ENCODE assay signal across 8 cellular contexts in genomic region chr1:171780583-171781166, GRCh38. TPM values are rescaled to one million over a fixed set of nuclear protein-coding genes. Genes with fewer than 3 reads are reported as not detected.
DNase-seq lines count a peak whose midpoint lies in the region; ATAC-seq, FAIRE-seq and TF ChIP-seq lines count a peak whose summit lies in the region.

No MANE protein-coding gene starts in this region.

- WGBS in small intestine, 3 donors: 46 to 50% (median 48%) methylated on average over 10 of the region's 10 CpGs

- CTCF ChIA-PET in GM10248 (lab: Yijun Ruan, JAX): interaction anchor here (1.4 to 1.6 kb wide), 3 partner anchors 14 to 20 kb away, joined by 3 to 5 read pairs (median 4); no protein-coding TSS in a partner anchor

- peaks cover 0 to 1% of the 10 kb centered on the region in 2 donors for H3K4me1 ChIP-seq in small intestine (ENCODE audit: control insufficient read depth in 2 of 2, insufficient read depth in 1 of 2, low read depth in 1 of 2, low read length in 1 of 2)

- peak overlapping the region; percentile 77 to 92 for H3K27ac ChIP-seq in small intestine (ENCODE audit: low read depth in 1 of 2, low read length in 1 of 2)

- H3K4me3 ChIP-seq in small intestine (ENCODE audit: low read depth in 1 of 2, low read length in 2 of 2): peak overlapping the region in 1 of 2 donors; percentile 40

- POLR2A ChIA-PET in GM10248 (lab: Yijun Ruan, JAX): no interaction called here

- H3K9me3 ChIP-seq in T-helper 17 cell (ENCODE audit: control insufficient read depth, low read length, poor library complexity, severe bottlenecking) (no peaks in the 10 kb centered on the region), small intestine (ENCODE audit: control insufficient read depth, low read depth) (no peaks in the 10 kb centered on the region)

- TF ChIP-seq CTCF in glutamatergic neuron (IDR thresholded peaks at IDR 0.05; ENCODE audit: partially characterized antibody, unreplicated experiment): no peak
- no peak for TF ChIP-seq CTCF in GM10248 (IDR thresholded peaks at IDR 0.05; ENCODE audit: control extremely low read depth, extremely low read depth, low read depth, missing control alignments)

- H3K27me3 Mint-ChIP-seq in T-helper 17 cell: no peaks in the 10 kb centered on the region
- H3K27me3 Mint-ChIP-seq in glutamatergic neuron (ENCODE audit: unreplicated experiment): no peaks in the 10 kb centered on the region

- H3K4me1 Mint-ChIP-seq in T-helper 17 cell (peaks cover 29% of the 10 kb centered on the region), glutamatergic neuron (ENCODE audit: low read depth, unreplicated experiment) (peaks cover 3% of the 10 kb centered on the region)

- H3K4me3 Mint-ChIP-seq in T-helper 17 cell (peak overlapping the region; percentile 98), glutamatergic neuron (ENCODE audit: unreplicated experiment) (peak overlapping the region; percentile 95)

- H3K36me3 ChIP-seq in small intestine (ENCODE audit: control insufficient read depth in 2 of 2, insufficient read depth in 2 of 2, low read length in 2 of 2): peaks cover 0 to 6% of the 10 kb centered on the region in 2 donors

- no peaks in the 10 kb centered on the region for H3K27me3 ChIP-seq in small intestine (ENCODE audit: control insufficient read depth in 2 of 2, insufficient read depth in 2 of 2, low read length in 2 of 2)

- no peak for FAIRE-seq in small intestine (lab: Jason Lieb, UNC)

- H3K27ac Mint-ChIP-seq in T-helper 17 cell: peak overlapping the region; percentile 96
- H3K27ac Mint-ChIP-seq in glutamatergic neuron (ENCODE audit: unreplicated experiment): peak overlapping the region; percentile 82

- DNase-seq in T-helper 17 cell (no peak), glutamatergic neuron (no peak), small intestine (no peak), NCI-H1092 (lab: John Stamatoyannopoulos, UW) (no peak), GM10248 (ENCODE audit: extremely low spot score) (no peak), HuH-7.5 (ENCODE audit: low spot score) (no peak)

- ATAC-seq in HG02943 (IDR thresholded peaks at IDR 0.05; ENCODE audit: low read depth, unreplicated experiment) (peak; percentile 0), T-helper 17 cell (peak; percentile 0), GM21526 (IDR thresholded peaks at IDR 0.05; ENCODE audit: low FRiP score, unreplicated experiment) (no peak)

- peaks cover 6% of the 10 kb centered on the region for H3K9me3 Mint-ChIP-seq in glutamatergic neuron (ENCODE audit: unreplicated experiment)

- H3K36me3 Mint-ChIP-seq in T-helper 17 cell (ENCODE audit: low read depth) (peaks cover 4% of the 10 kb centered on the region), glutamatergic neuron (ENCODE audit: unreplicated experiment) (no peaks in the 10 kb centered on the region)

RNA-seq across cellular contexts. Expression of gene METTL13, which starts 0.8 kb away (rescaled TPM):
- total RNA-seq in T-helper 17 cell (10 to 100 TPM; 13.0 to 13.4 TPM), glutamatergic neuron (ENCODE audit: unreplicated experiment) (21.4 TPM)
- polyA plus RNA-seq in small intestine: 10 to 100 TPM; 15.7 to 25.0 (median 15.9) TPM

RNA-seq across cellular contexts. Expression of gene VAMP4, which starts 38.8 kb away (rescaled TPM):
- total RNA-seq in T-helper 17 cell (10 to 100 TPM; 19.7 to 21.6 TPM), glutamatergic neuron (ENCODE audit: unreplicated experiment) (8.4 TPM)
- 1 to 10 TPM; 5.2 to 9.7 (median 8.1) TPM for polyA plus RNA-seq in small intestine
